In the genomic region with DNA sequence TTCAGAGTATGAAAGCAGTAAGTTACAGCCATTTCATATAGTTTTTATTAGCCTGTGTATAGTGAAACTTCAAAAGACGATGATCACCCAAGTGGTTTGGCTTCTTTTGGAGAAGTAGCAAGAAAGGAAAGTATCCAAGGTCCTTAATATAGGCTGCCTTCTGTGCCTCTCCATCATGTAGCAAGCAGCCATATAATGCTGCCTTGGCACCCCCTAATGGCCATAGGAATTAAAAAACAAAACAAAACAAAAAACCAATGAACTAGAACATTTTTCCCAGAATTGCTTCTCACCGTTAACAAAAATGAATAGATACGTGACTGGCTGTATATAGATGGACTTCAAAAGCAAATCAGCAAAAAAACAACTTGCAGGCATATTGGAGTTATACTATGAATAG, we compare ENCODE assay signal across 10 cellular contexts. TPM values are rescaled to one million over a fixed set of nuclear protein-coding genes. Genes with fewer than 3 reads are reported as not detected.
DNase-seq lines count a peak whose midpoint lies in the region; ATAC-seq and TF ChIP-seq lines count a peak whose summit lies in the region.
"Had no signal": no experiment of that assay in that cellular context is flagged by ENCODE, and none has a peak within 500 bp of the region (broad histone marks: within the 10 kb centered on the region; RNA-seq: fewer than 3 reads in every experiment).

No MANE protein-coding gene starts in this region.

- no peak overlapping the region for H3K9ac ChIP-seq in GM23248
- no peak overlapping the region for H3K9ac ChIP-seq in PC-3 (ENCODE audit: low read length)

- H4K20me1 ChIP-seq in GM23248 (ENCODE audit: insufficient read depth) (no peaks in the 10 kb centered on the region), PC-3 (ENCODE audit: low read length) (no peaks in the 10 kb centered on the region), hepatocyte (ENCODE audit: insufficient read depth, poor library complexity, severe bottlenecking) (peaks cover 3% of the 10 kb centered on the region)

- no peaks in the 10 kb centered on the region; the same call in 1 of the 2 replicates for H3K36me3 ChIP-seq in GM23248 (ENCODE audit: low read depth)
- H3K36me3 ChIP-seq in PC-3 (ENCODE audit: low read depth, low read length), result peaks cover 29% of the 10 kb centered on the region
- no peaks in the 10 kb centered on the region for H3K36me3 ChIP-seq in hepatocyte (replicated peaks; ENCODE audit: insufficient read depth, low read depth)
- peaks cover 0 to 45% of the 10 kb centered on the region in 2 donors for H3K36me3 ChIP-seq in gastroesophageal sphincter

- POLR2A ChIA-PET in PC-3 (lab: Charles Lee; ENCODE audit: unreplicated experiment), result no interaction called here
- POLR2A ChIA-PET in activated CD4-positive, alpha-beta T cell treated with anti-CD3 and anti-CD28 coated beads, Interleukin-2, amount 10 ng/mL, durations not matched to agents 7 days and 5 days (lab: Charles Lee), result no interaction called here

- CTCF ChIA-PET in PC-3 (lab: Charles Lee), result interaction anchor here (0.6 kb wide), 1 partner anchor 47 kb away, joined by 7 read pairs; no protein-coding TSS in a partner anchor
- CTCF ChIA-PET in activated CD4-positive, alpha-beta T cell treated with anti-CD3 and anti-CD28 coated beads, Interleukin-2, amount 10 ng/mL, durations not matched to agents 7 days and 5 days (lab: Charles Lee), result no interaction called here

- no peaks in the 10 kb centered on the region for H3K9me2 ChIP-seq in GM23248 (ENCODE audit: insufficient read depth)
- H3K9me2 ChIP-seq in PC-3 (replicated peaks; ENCODE audit: low read length), result no peaks in the 10 kb centered on the region
- H3K9me2 ChIP-seq in hepatocyte (replicated peaks; ENCODE audit: insufficient read depth), result no peaks in the 10 kb centered on the region

- no peak overlapping the region for H2AFZ ChIP-seq in GM23248
- no peak overlapping the region for H2AFZ ChIP-seq in PC-3 (ENCODE audit: low read length)
- no peak overlapping the region for H2AFZ ChIP-seq in hepatocyte

- BruUV-seq in PC-3 (replicated peaks; lab: Mats Ljungman, UMichigan), result no TSS peak

- H3K4me1 Mint-ChIP-seq in immature natural killer cell, result peaks cover 0 to 5% of the 10 kb centered on the region in 2 donors
- peaks cover 16% of the 10 kb centered on the region for H3K4me1 Mint-ChIP-seq in activated CD4-positive, alpha-beta T cell treated with anti-CD3 and anti-CD28 coated beads, Interleukin-2, amount 10 ng/mL, durations not matched to agents 7 days and 5 days

- H3K27me3 ChIP-seq in GM23248 (replicated peaks; ENCODE audit: insufficient read depth) (no peaks in the 10 kb centered on the region), PC-3 (ENCODE audit: low read length) (no peaks in the 10 kb centered on the region), hepatocyte (no peaks in the 10 kb centered on the region), gastroesophageal sphincter (no peaks in the 10 kb centered on the region)

- DNase-seq in GM23248 (peak; percentile 23), PC-3 (peak; percentile 14), hepatocyte (ENCODE audit: low spot score) (no peak), immature natural killer cell (no peak)
- no peak for DNase-seq in activated CD4-positive, alpha-beta T cell treated with anti-CD3 and anti-CD28 coated beads, Interleukin-2, amount 10 ng/mL, durations not matched to agents 7 days and 5 days
- DNase-seq: left colon had no signal

- peaks cover 0 to 5% (median 3%) of the 10 kb centered on the region in 3 donors for H3K36me3 Mint-ChIP-seq in immature natural killer cell
- peaks cover 17% of the 10 kb centered on the region for H3K36me3 Mint-ChIP-seq in activated CD4-positive, alpha-beta T cell treated with anti-CD3 and anti-CD28 coated beads, Interleukin-2, amount 10 ng/mL, durations not matched to agents 7 days and 5 days (ENCODE audit: low read depth)

- H3K4me3 ChIP-seq in GM23248 (no peak overlapping the region), PC-3 (ENCODE audit: low read length) (no peak overlapping the region), hepatocyte (no peak overlapping the region), gastroesophageal sphincter (no peak overlapping the region)

- no peak overlapping the region for H3K4me2 ChIP-seq in GM23248 (ENCODE audit: unreplicated experiment)
- no peak overlapping the region for H3K4me2 ChIP-seq in PC-3 (ENCODE audit: low read length)
- H3K4me2 ChIP-seq in hepatocyte, result no peak overlapping the region

- no peak overlapping the region for H3K27ac ChIP-seq in C4-2B
- no peak overlapping the region for H3K27ac ChIP-seq in GM23248
- no peak overlapping the region for H3K27ac ChIP-seq in PC-3 (ENCODE audit: low read length)
- H3K27ac ChIP-seq in hepatocyte, result no peak overlapping the region
- no peak overlapping the region for H3K27ac ChIP-seq in gastroesophageal sphincter

- in situ Hi-C loops in GM23248 (cut with MboI), result no loop called here

- H3K9me3 ChIP-seq in GM23248 (ENCODE audit: low read depth) (no peaks in the 10 kb centered on the region), PC-3 (ENCODE audit: low read length) (no peaks in the 10 kb centered on the region), hepatocyte (ENCODE audit: low read depth) (no peaks in the 10 kb centered on the region), gastroesophageal sphincter (no peaks in the 10 kb centered on the region)

- H3K4me3 Mint-ChIP-seq in immature natural killer cell, result no peak overlapping the region
- H3K4me3 Mint-ChIP-seq in activated CD4-positive, alpha-beta T cell treated with anti-CD3 and anti-CD28 coated beads, Interleukin-2, amount 10 ng/mL, durations not matched to agents 7 days and 5 days, result no peak overlapping the region
- H3K4me3 Mint-ChIP-seq: stimulated activated effector memory CD8-positive, alpha-beta T cell treated with anti-CD3 and anti-CD28 coated beads, Interleukin-12 subunit alpha, Interleukin-12 subunit beta, amount 100 ng/mL, for 72 hours had no signal

- peak overlapping the region in 1 of 6 donors; percentile 67 for H3K27ac Mint-ChIP-seq in immature natural killer cell
- no peak overlapping the region for H3K27ac Mint-ChIP-seq in activated CD4-positive, alpha-beta T cell treated with anti-CD3 and anti-CD28 coated beads, Interleukin-2, amount 10 ng/mL, durations not matched to agents 7 days and 5 days
- H3K27ac Mint-ChIP-seq: stimulated activated effector memory CD8-positive, alpha-beta T cell treated with anti-CD3 and anti-CD28 coated beads, Interleukin-12 subunit alpha, Interleukin-12 subunit beta, amount 100 ng/mL, for 72 hours had no signal

- H3F3A ChIP-seq in GM23248 (ENCODE audit: insufficient read depth) (no peaks in the 10 kb centered on the region), PC-3 (ENCODE audit: low read length, unreplicated experiment) (no peaks in the 10 kb centered on the region)

- H3K79me2 ChIP-seq in GM23248 (ENCODE audit: insufficient read depth) (no peaks in the 10 kb centered on the region), PC-3 (ENCODE audit: low read length) (no peaks in the 10 kb centered on the region), hepatocyte (no peaks in the 10 kb centered on the region)

- H3K4me1 ChIP-seq in GM23248 (ENCODE audit: insufficient read depth) (no peaks in the 10 kb centered on the region), PC-3 (ENCODE audit: insufficient read depth, low read length) (peaks cover 14% of the 10 kb centered on the region), hepatocyte (ENCODE audit: insufficient read depth) (no peaks in the 10 kb centered on the region), gastroesophageal sphincter (peaks cover 0 to 8% (median 0%) of the 10 kb centered on the region in 3 donors)

- TF ChIP-seq CTCF in C4-2B (conservative IDR thresholded peaks at IDR 0.05), result peak; percentile 34
- peak; percentile 59 for TF ChIP-seq CTCF in PC-3 (conservative IDR thresholded peaks at IDR 0.05; ENCODE audit: low read depth, low read length)
- peak; percentile 14 for TF ChIP-seq CTCF in hepatocyte (IDR thresholded peaks at IDR 0.05; ENCODE audit: poor library complexity)
- TF ChIP-seq CTCF in gastroesophageal sphincter (IDR thresholded peaks at IDR 0.05), result no peak

- H3K9me3 Mint-ChIP-seq in immature natural killer cell, result peaks cover 0 to 4% (median 0%) of the 10 kb centered on the region in 6 donors
- no peaks in the 10 kb centered on the region for H3K9me3 Mint-ChIP-seq in activated CD4-positive, alpha-beta T cell treated with anti-CD3 and anti-CD28 coated beads, Interleukin-2, amount 10 ng/mL, durations not matched to agents 7 days and 5 days
- H3K9me3 Mint-ChIP-seq: stimulated activated effector memory CD8-positive, alpha-beta T cell treated with anti-CD3 and anti-CD28 coated beads, Interleukin-12 subunit alpha, Interleukin-12 subunit beta, amount 100 ng/mL, for 72 hours had no signal

- TF ChIP-seq POLR2A in gastroesophageal sphincter (IDR thresholded peaks at IDR 0.05), result no peak

- 96 to 100% methylated on average over 3 of the region's 3 CpGs for WGBS in GM23248 (ENCODE audit: low coverage in 1 of 2, low lambda C conversion rate in 2 of 2, missing lambda C conversion rate in 2 of 2), 2 experiments
- 75% methylated on average over 3 of the region's 3 CpGs for WGBS in hepatocyte (ENCODE audit: low lambda C conversion rate, missing lambda C conversion rate)
- WGBS in gastroesophageal sphincter (ENCODE audit: low coverage in 1 of 2), 2 donors, result 51 to 58% methylated on average over 2 to 3 of the region's 3 CpGs

- no peaks in the 10 kb centered on the region for H3K27me3 Mint-ChIP-seq in immature natural killer cell (ENCODE audit: low read depth in 3 of 3)
- H3K27me3 Mint-ChIP-seq in activated CD4-positive, alpha-beta T cell treated with anti-CD3 and anti-CD28 coated beads, Interleukin-2, amount 10 ng/mL, durations not matched to agents 7 days and 5 days, result no peaks in the 10 kb centered on the region

- intact Hi-C loops in PC-3 (cut with micrococcal nuclease), result loop anchor here (5.0 to 10.0 kb wide), 2 partner anchors 135 to 198 kb away; a partner anchor contains a TSS

- ATAC-seq in PC-3, result no peak; the same call in 1 of the 2 replicates
- ATAC-seq in HG02938 (IDR thresholded peaks at IDR 0.05; ENCODE audit: unreplicated experiment), result no peak
- ATAC-seq in gastroesophageal sphincter, result no peak
- ATAC-seq: left colon; stimulated activated effector memory CD8-positive, alpha-beta T cell treated with anti-CD3 and anti-CD28 coated beads, Interleukin-12 subunit alpha, Interleukin-12 subunit beta, amount 100 ng/mL, for 72 hours had no signal

- TF ChIP-seq EP300 in gastroesophageal sphincter (IDR thresholded peaks at IDR 0.05), result no peak

RNA-seq across cellular contexts. Expression of a gene that starts 18.9 kb away (rescaled TPM):
- 155 and 175 TPM in 2 replicates for total RNA-seq in GM23248 (2014; rRNA removed; shearing (Covaris generic))
- 275 TPM in 2 replicates for polyA plus RNA-seq in GM23248 (2016; fragmentation: Nextera tagmentation; extraction: Ambion mirVana)
- 51.5 and 53.8 TPM in 2 replicates for total RNA-seq in PC-3 (2014; rRNA removed)
- 223 and 228 TPM in 2 replicates for total RNA-seq in hepatocyte
- polyA plus RNA-seq in hepatocyte, result 163 and 175 TPM in 2 replicates
- polyA plus RNA-seq in immature natural killer cell, result 100 to 1,000 TPM; 102 to 191 (median 113) TPM
- 10 to 100 TPM; 47.7 to 59.5 TPM for total RNA-seq in activated CD4-positive, alpha-beta T cell treated with anti-CD3 and anti-CD28 coated beads, Interleukin-2, amount 10 ng/mL, durations not matched to agents 7 days and 5 days
- total RNA-seq in gastroesophageal sphincter, result 100 to 1,000 TPM in 1 of 4 donors, 10 to 100 TPM in 3; 65.7 to 108 (median 75.6) TPM

Comparison
In these comparisons a context has a peak if more than half of its experiments do, and no peak if none do; other contexts are left out.
1. CTCF ChIP-seq: peak in C4-2B (single experiment), PC-3 (single experiment) and hepatocyte (single experiment); none in gastroesophageal sphincter (0 of 4).
2. DNase-seq: peak in GM23248 (single experiment) and PC-3 (single experiment); none in hepatocyte (single experiment), immature natural killer cell (0 of 3) and activated CD4-positive, alpha-beta T cell treated with anti-CD3 and anti-CD28 coated beads, Interleukin-2, amount 10 ng/mL, durations not matched to agents 7 days and 5 days (single experiment).